Comparison of ENCODE assay signal across 17 cellular contexts in genomic region chr1:13733705-13734104, GRCh38. TPM values are rescaled to one million over a fixed set of nuclear protein-coding genes. Genes with fewer than 3 reads are reported as not detected.
DNase-seq lines count a peak whose midpoint lies in the region; TF ChIP-seq lines count a peak whose summit lies in the region.
"Had no signal": no experiment of that assay in that cellular context is flagged by ENCODE, and none has a peak within 500 bp of the region (broad histone marks: within the 10 kb centered on the region; RNA-seq: fewer than 3 reads in every experiment).

No MANE protein-coding gene starts in this region.

- H2AK5ac ChIP-seq in mesendoderm (ENCODE audit: low read length) = no peak overlapping the region

- H3K23ac ChIP-seq in mesendoderm (ENCODE audit: low read length) = no peak overlapping the region

- no peak overlapping the region for H2BK120ac ChIP-seq in mesendoderm (ENCODE audit: low read depth, low read length)

- H4K20me1 ChIP-seq in hepatocyte (ENCODE audit: insufficient read depth, poor library complexity, severe bottlenecking) = no peaks in the 10 kb centered on the region

- H2BK15ac ChIP-seq in mesendoderm (replicated peaks; ENCODE audit: low read depth) = no peak overlapping the region

- H3K27ac Mint-ChIP-seq in T-helper 2 cell treated with Interferon-gamma antibody and Interleukin-4, amounts not matched to agents 5 μg/mL and 100 μg/mL, for 36 hours = peak overlapping the region; percentile 97
- peak overlapping the region; percentile 93 to 99 (median 98) for H3K27ac Mint-ChIP-seq in IgD-negative memory B cell
- H3K27ac Mint-ChIP-seq: HFFc6 had no signal

- H3K18ac ChIP-seq in mesendoderm (ENCODE audit: low read length) = no peak overlapping the region

- H4K8ac ChIP-seq in mesendoderm (ENCODE audit: low read depth, low read length) = no peak overlapping the region

- H3K4me3 ChIP-seq in ascending aorta = no peak overlapping the region
- peak overlapping the region in 1 of 2 experiments; percentile 30 for H3K4me3 ChIP-seq in neutrophil (ENCODE audit: low read depth in 1 of 2, low read length in 1 of 2)
- no peak overlapping the region for H3K4me3 ChIP-seq in mesendoderm (ENCODE audit: low read length)
- H3K4me3 ChIP-seq in hepatocyte = no peak overlapping the region
- H3K4me3 ChIP-seq: lower lobe of right lung, skin epidermis had no signal

- no peak overlapping the region for H2BK5ac ChIP-seq in mesendoderm (ENCODE audit: low read length)

- no peaks in the 10 kb centered on the region for H3K9me3 ChIP-seq in ascending aorta
- H3K9me3 ChIP-seq in neutrophil = no peaks in the 10 kb centered on the region
- H3K9me3 ChIP-seq in hepatocyte (ENCODE audit: low read depth) = no peaks in the 10 kb centered on the region
- H3K9me3 ChIP-seq: lower lobe of right lung had no signal

- H3K9me2 ChIP-seq in hepatocyte (replicated peaks; ENCODE audit: insufficient read depth) = no peaks in the 10 kb centered on the region

- no peak overlapping the region for H4K5ac ChIP-seq in mesendoderm (ENCODE audit: low read length)

- peaks cover 3% of the 10 kb centered on the region for H3K79me1 ChIP-seq in mesendoderm (ENCODE audit: low read length)

- DNase-seq in T-helper 2 cell treated with Interferon-gamma antibody and Interleukin-4, amounts not matched to agents 5 μg/mL and 100 μg/mL, for 36 hours (ENCODE audit: low spot score) = no peak
- DNase-seq in T-helper 2 cell (no peak), ascending aorta (ENCODE audit: low spot score in 2 of 2) (no peak), mesendoderm (no peak), hepatocyte (ENCODE audit: low spot score) (no peak), islet precursor cell (no peak)
- DNase-seq: 8988T, amygdala, HFFc6, hypothalamus, lower lobe of right lung, NCI-H2029, occipital lobe had no signal

- H3K36me3 ChIP-seq in ascending aorta (no peaks in the 10 kb centered on the region), neutrophil (no peaks in the 10 kb centered on the region), mesendoderm (ENCODE audit: control insufficient read depth, insufficient read depth, low read length) (no peaks in the 10 kb centered on the region), hepatocyte (replicated peaks; ENCODE audit: insufficient read depth, low read depth) (no peaks in the 10 kb centered on the region)
- H3K36me3 ChIP-seq: lower lobe of right lung had no signal

- intact Hi-C loops in ascending aorta (cut with DNase I) = no loop called here

- H3K27me3 ChIP-seq in ascending aorta (no peaks in the 10 kb centered on the region), neutrophil (no peaks in the 10 kb centered on the region), mesendoderm (ENCODE audit: insufficient read depth, low read length, poor library complexity) (no peaks in the 10 kb centered on the region), hepatocyte (no peaks in the 10 kb centered on the region)

- H3K4me1 ChIP-seq in ascending aorta = peaks cover 0 to 14% of the 10 kb centered on the region in 2 donors
- peaks cover 59 to 61% of the 10 kb centered on the region in 2 experiments for H3K4me1 ChIP-seq in neutrophil (ENCODE audit: control insufficient read depth in 1 of 2, insufficient read depth in 1 of 2, low read depth in 1 of 2, low read length in 1 of 2)
- no peaks in the 10 kb centered on the region for H3K4me1 ChIP-seq in mesendoderm (ENCODE audit: control insufficient read depth, low read depth, low read length)
- H3K4me1 ChIP-seq in hepatocyte (ENCODE audit: insufficient read depth) = no peaks in the 10 kb centered on the region

- no peak overlapping the region for H3K56ac ChIP-seq in mesendoderm (ENCODE audit: low read length)

- no CpG with 5 or more reads among the region's 1 CpG for WGBS in mesendoderm (ENCODE audit: extremely low coverage, insufficient coverage, low lambda C conversion rate)
- WGBS in hepatocyte (ENCODE audit: low lambda C conversion rate, missing lambda C conversion rate) = 87% methylated on average over 1 of the region's 1 CpG

- no peak overlapping the region for H3K4me2 ChIP-seq in mesendoderm (ENCODE audit: low read length)
- H3K4me2 ChIP-seq in hepatocyte = no peak overlapping the region

- H3K9ac ChIP-seq in mesendoderm (ENCODE audit: low read length) = no peak overlapping the region

- no peaks in the 10 kb centered on the region for H3K27me3 Mint-ChIP-seq in T-helper 2 cell treated with Interferon-gamma antibody and Interleukin-4, amounts not matched to agents 5 μg/mL and 100 μg/mL, for 36 hours (ENCODE audit: low read depth)
- no peaks in the 10 kb centered on the region for H3K27me3 Mint-ChIP-seq in IgD-negative memory B cell

- no peak overlapping the region for H2AFZ ChIP-seq in hepatocyte

- peaks cover 12% of the 10 kb centered on the region for H3K36me3 Mint-ChIP-seq in T-helper 2 cell treated with Interferon-gamma antibody and Interleukin-4, amounts not matched to agents 5 μg/mL and 100 μg/mL, for 36 hours (ENCODE audit: low read depth)
- peaks cover 3% of the 10 kb centered on the region for H3K36me3 Mint-ChIP-seq in IgD-negative memory B cell

- no peak for TF ChIP-seq CTCF in ascending aorta (IDR thresholded peaks at IDR 0.05)
- TF ChIP-seq CTCF in neutrophil (IDR thresholded peaks at IDR 0.05) = no peak
- no peak for TF ChIP-seq CTCF in hepatocyte (IDR thresholded peaks at IDR 0.05; ENCODE audit: poor library complexity)

- peak overlapping the region; percentile 69 for H3K4me3 Mint-ChIP-seq in T-helper 2 cell treated with Interferon-gamma antibody and Interleukin-4, amounts not matched to agents 5 μg/mL and 100 μg/mL, for 36 hours
- peak overlapping the region in 3 of 4 donors; percentile 69 to 91 (median 80) for H3K4me3 Mint-ChIP-seq in IgD-negative memory B cell
- H3K4me3 Mint-ChIP-seq: HFFc6 had no signal

- H3K9me3 Mint-ChIP-seq in T-helper 2 cell treated with Interferon-gamma antibody and Interleukin-4, amounts not matched to agents 5 μg/mL and 100 μg/mL, for 36 hours = no peaks in the 10 kb centered on the region
- H3K9me3 Mint-ChIP-seq in IgD-negative memory B cell = no peaks in the 10 kb centered on the region
- H3K9me3 Mint-ChIP-seq: HFFc6 had no signal

- H3K4me1 Mint-ChIP-seq in T-helper 2 cell treated with Interferon-gamma antibody and Interleukin-4, amounts not matched to agents 5 μg/mL and 100 μg/mL, for 36 hours (ENCODE audit: low read depth) = peaks cover 52% of the 10 kb centered on the region
- H3K4me1 Mint-ChIP-seq in IgD-negative memory B cell = peaks cover 41 to 66% (median 54%) of the 10 kb centered on the region in 3 donors

- H3K4ac ChIP-seq in mesendoderm (ENCODE audit: low read depth, low read length) = no peak overlapping the region

- H3K79me2 ChIP-seq in mesendoderm (ENCODE audit: control insufficient read depth, insufficient read depth, low read length) (no peaks in the 10 kb centered on the region), hepatocyte (peaks cover 5% of the 10 kb centered on the region)

- H3K27ac ChIP-seq in ascending aorta = peak overlapping the region; percentile 12 to 35
- H3K27ac ChIP-seq in neutrophil = peak overlapping the region; percentile 82
- H3K27ac ChIP-seq in mesendoderm (ENCODE audit: low read depth, low read length) = no peak overlapping the region
- no peak overlapping the region for H3K27ac ChIP-seq in hepatocyte
- H3K27ac ChIP-seq: lower lobe of right lung, RWPE1 had no signal

RNA-seq across cellular contexts. Expression of gene PRDM2, which starts 33.7 kb away (rescaled TPM):
- polyA plus RNA-seq in IgD-negative memory B cell (50.3 TPM), hepatocyte (11.5 and 13.7 TPM in 2 replicates)
- total RNA-seq in ascending aorta (27.2 TPM), hepatocyte (17.4 and 18.6 TPM in 2 replicates)
- 18.0 TPM for polyA plus RNA-seq in mesendoderm (2013, experiment 1 of 2)
- 18.3 TPM for polyA plus RNA-seq in mesendoderm (2013, experiment 2 of 2)

Comparison
In these comparisons a context has a peak if more than half of its experiments do, and no peak if none do; other contexts are left out.
1. H3K27ac ChIP-seq: peak in ascending aorta (2 of 2) and neutrophil (single experiment); none in mesendoderm (single experiment) and hepatocyte (single experiment).